In the genomic region with DNA sequence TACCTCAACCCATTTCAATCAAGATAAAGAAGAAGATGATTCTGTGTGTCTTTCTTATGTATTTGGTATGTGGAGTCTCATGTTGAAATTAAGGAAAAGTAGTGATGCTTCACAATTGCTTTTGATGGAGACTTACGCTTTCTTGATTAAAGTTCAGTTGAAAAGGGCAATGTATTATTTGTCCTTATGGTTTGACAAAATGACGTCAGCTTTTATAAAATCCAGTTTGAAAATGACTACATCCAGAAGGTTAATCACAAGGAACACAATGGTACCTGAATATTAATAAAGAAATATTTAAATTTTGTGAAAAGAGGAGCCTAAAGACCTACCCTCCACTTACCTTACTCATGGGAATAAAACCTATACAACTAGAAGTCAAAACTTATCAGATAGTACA, we compare ENCODE assay signal across 2 cellular contexts.
TF ChIP-seq lines count a peak whose summit lies in the region.

No MANE protein-coding gene starts in this region.

TF ChIP-seq in HepG2, 621 proteins besides CTCF, POLR2A, EP300 and RAD21:
- no peak for TF ChIP-seq SCMH1 (CRISPR knock-in tag; IDR thresholded peaks at IDR 0.05; ENCODE audit: borderline replicate concordance)
- TF ChIP-seq CREB1 (IDR thresholded peaks at IDR 0.05) = peak; percentile 76
- no peak for TF ChIP-seq CREB1 (CRISPR knock-in tag; IDR thresholded peaks at IDR 0.05)
- no peak for TF ChIP-seq ZNF556 (CRISPR knock-in tag; IDR thresholded peaks at IDR 0.05; ENCODE audit: borderline replicate concordance)
- TF ChIP-seq HIC2 (CRISPR knock-in tag; IDR thresholded peaks at IDR 0.05; ENCODE audit: low read depth) = no peak
- TF ChIP-seq ATF7 (IDR thresholded peaks at IDR 0.05) = peak; percentile 89
- no peak for TF ChIP-seq ATF7 (CRISPR knock-in tag; IDR thresholded peaks at IDR 0.05)
- TF ChIP-seq HDAC1 (CRISPR knock-in tag; IDR thresholded peaks at IDR 0.05) = no peak

TF ChIP-seq in HEK293, 187 proteins besides CTCF, POLR2A, EP300 and RAD21:
- TF ChIP-seq, protein P1, sequence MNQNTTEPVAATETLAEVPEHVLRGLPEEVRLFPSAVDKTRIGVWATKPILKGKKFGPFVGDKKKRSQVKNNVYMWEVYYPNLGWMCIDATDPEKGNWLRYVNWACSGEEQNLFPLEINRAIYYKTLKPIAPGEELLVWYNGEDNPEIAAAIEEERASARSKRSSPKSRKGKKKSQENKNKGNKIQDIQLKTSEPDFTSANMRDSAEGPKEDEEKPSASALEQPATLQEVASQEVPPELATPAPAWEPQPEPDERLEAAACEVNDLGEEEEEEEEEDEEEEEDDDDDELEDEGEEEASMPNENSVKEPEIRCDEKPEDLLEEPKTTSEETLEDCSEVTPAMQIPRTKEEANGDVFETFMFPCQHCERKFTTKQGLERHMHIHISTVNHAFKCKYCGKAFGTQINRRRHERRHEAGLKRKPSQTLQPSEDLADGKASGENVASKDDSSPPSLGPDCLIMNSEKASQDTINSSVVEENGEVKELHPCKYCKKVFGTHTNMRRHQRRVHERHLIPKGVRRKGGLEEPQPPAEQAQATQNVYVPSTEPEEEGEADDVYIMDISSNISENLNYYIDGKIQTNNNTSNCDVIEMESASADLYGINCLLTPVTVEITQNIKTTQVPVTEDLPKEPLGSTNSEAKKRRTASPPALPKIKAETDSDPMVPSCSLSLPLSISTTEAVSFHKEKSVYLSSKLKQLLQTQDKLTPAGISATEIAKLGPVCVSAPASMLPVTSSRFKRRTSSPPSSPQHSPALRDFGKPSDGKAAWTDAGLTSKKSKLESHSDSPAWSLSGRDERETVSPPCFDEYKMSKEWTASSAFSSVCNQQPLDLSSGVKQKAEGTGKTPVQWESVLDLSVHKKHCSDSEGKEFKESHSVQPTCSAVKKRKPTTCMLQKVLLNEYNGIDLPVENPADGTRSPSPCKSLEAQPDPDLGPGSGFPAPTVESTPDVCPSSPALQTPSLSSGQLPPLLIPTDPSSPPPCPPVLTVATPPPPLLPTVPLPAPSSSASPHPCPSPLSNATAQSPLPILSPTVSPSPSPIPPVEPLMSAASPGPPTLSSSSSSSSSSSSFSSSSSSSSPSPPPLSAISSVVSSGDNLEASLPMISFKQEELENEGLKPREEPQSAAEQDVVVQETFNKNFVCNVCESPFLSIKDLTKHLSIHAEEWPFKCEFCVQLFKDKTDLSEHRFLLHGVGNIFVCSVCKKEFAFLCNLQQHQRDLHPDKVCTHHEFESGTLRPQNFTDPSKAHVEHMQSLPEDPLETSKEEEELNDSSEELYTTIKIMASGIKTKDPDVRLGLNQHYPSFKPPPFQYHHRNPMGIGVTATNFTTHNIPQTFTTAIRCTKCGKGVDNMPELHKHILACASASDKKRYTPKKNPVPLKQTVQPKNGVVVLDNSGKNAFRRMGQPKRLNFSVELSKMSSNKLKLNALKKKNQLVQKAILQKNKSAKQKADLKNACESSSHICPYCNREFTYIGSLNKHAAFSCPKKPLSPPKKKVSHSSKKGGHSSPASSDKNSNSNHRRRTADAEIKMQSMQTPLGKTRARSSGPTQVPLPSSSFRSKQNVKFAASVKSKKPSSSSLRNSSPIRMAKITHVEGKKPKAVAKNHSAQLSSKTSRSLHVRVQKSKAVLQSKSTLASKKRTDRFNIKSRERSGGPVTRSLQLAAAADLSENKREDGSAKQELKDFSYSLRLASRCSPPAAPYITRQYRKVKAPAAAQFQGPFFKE (tag by site-specific recombination; IDR thresholded peaks at IDR 0.05; ENCODE audit: borderline replicate concordance) = no peak
- TF ChIP-seq, protein P2, sequence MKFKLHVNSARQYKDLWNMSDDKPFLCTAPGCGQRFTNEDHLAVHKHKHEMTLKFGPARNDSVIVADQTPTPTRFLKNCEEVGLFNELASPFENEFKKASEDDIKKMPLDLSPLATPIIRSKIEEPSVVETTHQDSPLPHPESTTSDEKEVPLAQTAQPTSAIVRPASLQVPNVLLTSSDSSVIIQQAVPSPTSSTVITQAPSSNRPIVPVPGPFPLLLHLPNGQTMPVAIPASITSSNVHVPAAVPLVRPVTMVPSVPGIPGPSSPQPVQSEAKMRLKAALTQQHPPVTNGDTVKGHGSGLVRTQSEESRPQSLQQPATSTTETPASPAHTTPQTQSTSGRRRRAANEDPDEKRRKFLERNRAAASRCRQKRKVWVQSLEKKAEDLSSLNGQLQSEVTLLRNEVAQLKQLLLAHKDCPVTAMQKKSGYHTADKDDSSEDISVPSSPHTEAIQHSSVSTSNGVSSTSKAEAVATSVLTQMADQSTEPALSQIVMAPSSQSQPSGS (tag by site-specific recombination; IDR thresholded peaks at IDR 0.05; ENCODE audit: low read depth) = peak; percentile 34; the same call in 1 of the 2 replicates
